ENCODE assay signal across 22 cellular contexts in genomic region chr12:132235116-132235820, GRCh38.
DNase-seq lines count a peak whose midpoint lies in the region; ATAC-seq, FAIRE-seq and TF ChIP-seq lines count a peak whose summit lies in the region.
"Had no signal": no experiment of that assay in that cellular context is flagged by ENCODE, and none has a peak within 500 bp of the region (broad histone marks: within the 10 kb centered on the region; RNA-seq: fewer than 3 reads in every experiment).

No MANE protein-coding gene starts in this region.

- intact Hi-C loops in HepG2 (cut with micrococcal nuclease; ENCODE audit: unreplicated experiment) = no loop called here
- intact Hi-C loops in right lobe of liver (cut with DNase I) = no loop called here
- intact Hi-C loops in naive thymus-derived CD4-positive, alpha-beta T cell (cut with micrococcal nuclease) = no loop called here
- intact Hi-C loops in spleen (cut with DNase I; ENCODE audit: low total_unique reads) = no loop called here
- intact Hi-C loops in adrenal gland (cut with DNase I) = no loop called here

- H3K27me3 Mint-ChIP-seq in naive thymus-derived CD4-positive, alpha-beta T cell = no peaks in the 10 kb centered on the region
- H3K27me3 Mint-ChIP-seq: CD4-positive, CD25-positive, alpha-beta regulatory T cell; IgD-negative memory B cell had no signal

- no peak for TF ChIP-seq POLR2A in HepG2 (IDR thresholded peaks at IDR 0.05; ENCODE audit: insufficient read depth in 1 of 2, low read depth in 2 of 2, low read length in 2 of 2)
- no peak for TF ChIP-seq POLR2A in right lobe of liver (IDR thresholded peaks at IDR 0.05)
- no peak for TF ChIP-seq POLR2A in spleen (IDR thresholded peaks at IDR 0.05)
- no peak for TF ChIP-seq POLR2A in adrenal gland (IDR thresholded peaks at IDR 0.05)

- CTCF ChIA-PET in HepG2 (lab: Yijun Ruan, JAX; ENCODE audit: low intra/inter-chr PET ratio, low total read pairs) = no interaction called here
- CTCF ChIA-PET in naive thymus-derived CD4-positive, alpha-beta T cell (lab: Charles Lee) = no interaction called here

- no peak for TF ChIP-seq RAD21 in HepG2 (CRISPR knock-in tag; IDR thresholded peaks at IDR 0.05)

- H3K4me1 ChIP-seq in HepG2 (ENCODE audit: insufficient read depth, low read length) = no peaks in the 10 kb centered on the region
- H3K4me1 ChIP-seq in right lobe of liver = no peaks in the 10 kb centered on the region
- H3K4me1 ChIP-seq in RWPE2 (ENCODE audit: insufficient read depth, poor library complexity, severe bottlenecking) = no peaks in the 10 kb centered on the region
- H3K4me1 ChIP-seq in naive thymus-derived CD4-positive, alpha-beta T cell (ENCODE audit: control insufficient read depth in 2 of 2, insufficient read depth in 2 of 2, low read length in 2 of 2) = no peaks in the 10 kb centered on the region
- peaks cover 0 to 28% (median 9%) of the 10 kb centered on the region in 6 donors for H3K4me1 ChIP-seq in spleen
- no peaks in the 10 kb centered on the region for H3K4me1 ChIP-seq in adrenal gland (replicated peaks in 1 of 2)
- H3K4me1 ChIP-seq: BE2C, HAP-1 had no signal

- BruUV-seq in HepG2 (replicated peaks; lab: Mats Ljungman, UMichigan) = no TSS peak

- peak overlapping the region in 1 of 9 donors; percentile 78 for H3K27ac Mint-ChIP-seq in naive thymus-derived CD4-positive, alpha-beta T cell
- H3K27ac Mint-ChIP-seq: CD4-positive, CD25-positive, alpha-beta regulatory T cell; IgD-negative memory B cell had no signal

- H2AFZ ChIP-seq in HepG2 (ENCODE audit: low read length) = no peak overlapping the region
- H2AFZ ChIP-seq: GM23248 had no signal

- H3K4me1 Mint-ChIP-seq in naive thymus-derived CD4-positive, alpha-beta T cell = peaks cover 0 to 10% (median 5%) of the 10 kb centered on the region in 7 donors
- H3K4me1 Mint-ChIP-seq: CD8-positive, alpha-beta memory T cell had no signal

- H3K9me3 ChIP-seq in HepG2 (ENCODE audit: low read length) = no peaks in the 10 kb centered on the region
- H3K9me3 ChIP-seq in right lobe of liver = no peaks in the 10 kb centered on the region
- no peaks in the 10 kb centered on the region for H3K9me3 ChIP-seq in RWPE2 (ENCODE audit: severe bottlenecking)
- H3K9me3 ChIP-seq in naive thymus-derived CD4-positive, alpha-beta T cell (ENCODE audit: control insufficient read depth in 2 of 3, low read length in 3 of 3) = no peaks in the 10 kb centered on the region
- H3K9me3 ChIP-seq in spleen = no peaks in the 10 kb centered on the region
- no peaks in the 10 kb centered on the region for H3K9me3 ChIP-seq in adrenal gland (replicated peaks in 1 of 3)
- H3K9me3 ChIP-seq: BE2C, HAP-1 had no signal

- H3K4me2 ChIP-seq in HepG2 (ENCODE audit: low read depth, low read length) = no peak overlapping the region

- peaks cover 7 to 45% of the 10 kb centered on the region in 2 experiments for H3K27me3 ChIP-seq in HepG2 (ENCODE audit: control insufficient read depth in 1 of 2, insufficient read depth in 2 of 2, low read length in 2 of 2)
- H3K27me3 ChIP-seq in right lobe of liver = no peaks in the 10 kb centered on the region
- H3K27me3 ChIP-seq in RWPE2 (ENCODE audit: insufficient read depth, poor library complexity, severe bottlenecking) = no peaks in the 10 kb centered on the region
- no peaks in the 10 kb centered on the region for H3K27me3 ChIP-seq in naive thymus-derived CD4-positive, alpha-beta T cell (ENCODE audit: control insufficient read depth in 2 of 2, insufficient read depth in 2 of 2, low read length in 2 of 2)
- H3K27me3 ChIP-seq in spleen (replicated peaks in 1 of 7) = peaks cover 0 to 5% (median 0%) of the 10 kb centered on the region in 7 donors
- peaks cover 13% of the 10 kb centered on the region for H3K27me3 ChIP-seq in adrenal gland

- H3K36me3 ChIP-seq in HepG2 (replicated peaks in 1 of 2; ENCODE audit: control insufficient read depth in 1 of 2, insufficient read depth in 2 of 2, low read length in 2 of 2) = no peaks in the 10 kb centered on the region
- no peaks in the 10 kb centered on the region for H3K36me3 ChIP-seq in right lobe of liver
- no peaks in the 10 kb centered on the region for H3K36me3 ChIP-seq in RWPE2 (ENCODE audit: low read depth)
- H3K36me3 ChIP-seq in naive thymus-derived CD4-positive, alpha-beta T cell (ENCODE audit: control insufficient read depth in 2 of 3, insufficient read depth in 3 of 3, low read length in 3 of 3) = no peaks in the 10 kb centered on the region
- H3K36me3 ChIP-seq in spleen = no peaks in the 10 kb centered on the region
- H3K36me3 ChIP-seq in adrenal gland (replicated peaks in 1 of 2) = no peaks in the 10 kb centered on the region
- H3K36me3 ChIP-seq: BE2C, HAP-1 had no signal

- no peaks in the 10 kb centered on the region for H3K79me2 ChIP-seq in HepG2 (ENCODE audit: insufficient read depth, low read length)

- TF ChIP-seq EP300 in HepG2 (IDR thresholded peaks at IDR 0.05; ENCODE audit: low read depth in 2 of 2, low read length in 2 of 2) = no peak
- TF ChIP-seq EP300 in HepG2 (CRISPR knock-in tag; IDR thresholded peaks at IDR 0.05; ENCODE audit: borderline replicate concordance) = no peak

- no peak for FAIRE-seq in HepG2 (lab: Jason Lieb, UNC)
- FAIRE-seq: A204.1, G401.6, GM12891, HTR-8/SVneo had no signal

- no peak for TF ChIP-seq CTCF in HepG2 (CRISPR knock-in tag; IDR thresholded peaks at IDR 0.05)
- no peak for TF ChIP-seq CTCF in right lobe of liver (IDR thresholded peaks at IDR 0.05)
- TF ChIP-seq CTCF in RWPE2 (IDR thresholded peaks at IDR 0.05; ENCODE audit: poor library complexity, severe bottlenecking) = no peak
- TF ChIP-seq CTCF in spleen (IDR thresholded peaks at IDR 0.05 in 8 of 11, conservative IDR thresholded peaks at IDR 0.05 in 3 of 11) = no peak
- no peak for TF ChIP-seq CTCF in adrenal gland (IDR thresholded peaks at IDR 0.05)

- no peak overlapping the region for H3K4me3 Mint-ChIP-seq in naive thymus-derived CD4-positive, alpha-beta T cell
- H3K4me3 Mint-ChIP-seq: CD4-positive, CD25-positive, alpha-beta regulatory T cell; CD8-positive, alpha-beta memory T cell; IgD-negative memory B cell had no signal

- in situ Hi-C loops in HepG2 (cut with HindIII; ENCODE audit: extremely low pct_ligation_motif_present, low pct_unique_long_range_greater_than_20kb) = no loop called here

- no peak overlapping the region for H3K27ac ChIP-seq in HepG2 (ENCODE audit: extremely low read length, insufficient read depth, low read length)
- no peak overlapping the region for H3K27ac ChIP-seq in right lobe of liver
- H3K27ac ChIP-seq in RWPE2 (ENCODE audit: poor library complexity, severe bottlenecking) = no peak overlapping the region
- H3K27ac ChIP-seq in naive thymus-derived CD4-positive, alpha-beta T cell (ENCODE audit: low read depth, low read length) = no peak overlapping the region
- no peak overlapping the region for H3K27ac ChIP-seq in spleen
- H3K27ac ChIP-seq in adrenal gland = no peak overlapping the region
- H3K27ac ChIP-seq: GM23248 had no signal

- POLR2A ChIA-PET in HepG2 (lab: Yijun Ruan, JAX) = no interaction called here
- POLR2A ChIA-PET in naive thymus-derived CD4-positive, alpha-beta T cell (lab: Charles Lee) = no interaction called here

- no peak overlapping the region for H3K4me3 ChIP-seq in HepG2 (replicated peaks in 1 of 3; ENCODE audit: insufficient read depth in 1 of 3, low read depth in 2 of 3, low read length in 3 of 3)
- H3K4me3 ChIP-seq in right lobe of liver = no peak overlapping the region
- H3K4me3 ChIP-seq in RWPE2 (ENCODE audit: severe bottlenecking) = no peak overlapping the region
- H3K4me3 ChIP-seq in naive thymus-derived CD4-positive, alpha-beta T cell (ENCODE audit: low read length) = no peak overlapping the region
- no peak overlapping the region for H3K4me3 ChIP-seq in spleen
- no peak overlapping the region for H3K4me3 ChIP-seq in adrenal gland
- H3K4me3 ChIP-seq: GM23248, HAP-1 had no signal

- WGBS in HepG2 (ENCODE audit: low lambda C conversion rate) = 27% methylated on average over 15 of the region's 25 CpGs
- no CpG with 5 or more reads among the region's 25 CpGs for WGBS in right lobe of liver (ENCODE audit: insufficient coverage, low coverage, low lambda C conversion rate, missing lambda C conversion rate)
- WGBS in spleen, 5 donors = 86 to 95% (median 89%) methylated on average over 14 to 25 of the region's 25 CpGs
- 75 to 86% (median 81%) methylated on average over 10 to 23 of the region's 25 CpGs for WGBS in adrenal gland, 4 donors

- H3K9me3 Mint-ChIP-seq in naive thymus-derived CD4-positive, alpha-beta T cell = peaks cover 0 to 7% (median 0%) of the 10 kb centered on the region in 11 donors
- H3K9me3 Mint-ChIP-seq: CD8-positive, alpha-beta memory T cell; IgD-negative memory B cell had no signal

- peak; percentile 27; the same call in 1 of the 3 replicates for ATAC-seq in HepG2
- ATAC-seq in right lobe of liver = no peak
- ATAC-seq in RWPE2 (ENCODE audit: low read depth) = no peak; the same call in 2 of the 3 replicates
- peak; percentile 31 for ATAC-seq in naive thymus-derived CD4-positive, alpha-beta T cell
- ATAC-seq in GM18861 (IDR thresholded peaks at IDR 0.05; ENCODE audit: unreplicated experiment) = no peak

- H3K36me3 Mint-ChIP-seq in naive thymus-derived CD4-positive, alpha-beta T cell = no peaks in the 10 kb centered on the region
- H3K36me3 Mint-ChIP-seq: CD4-positive, CD25-positive, alpha-beta regulatory T cell; CD8-positive, alpha-beta memory T cell; IgD-negative memory B cell had no signal

- DNase-seq in HepG2 (ENCODE audit: low spot score) = no peak
- no peak for DNase-seq in right lobe of liver
- DNase-seq in RWPE2 (ENCODE audit: low spot score) = peak; percentile 39
- no peak for DNase-seq in naive thymus-derived CD4-positive, alpha-beta T cell
- peak; percentile 56 for DNase-seq in spleen
- DNase-seq in adrenal gland = no peak
- no peak for DNase-seq in OCI-M2 (lab: John Stamatoyannopoulos, UW; ENCODE audit: unreplicated experiment)
- DNase-seq: ACHN; BE2C; C1 segment of cervical spinal cord; CD4-positive, CD25-positive, alpha-beta regulatory T cell; COR-L47; DMS 273 treated with DMSO at 0.1 percent for 48 hours; GM23248 had no signal

- H3K9ac ChIP-seq in HepG2 (ENCODE audit: insufficient read depth, low read depth, low read length) = no peak overlapping the region
- H3K9ac ChIP-seq: GM23248 had no signal

- H4K20me1 ChIP-seq in HepG2 (ENCODE audit: insufficient read depth, low read length) = no peaks in the 10 kb centered on the region

TF ChIP-seq in HepG2, 621 proteins besides CTCF, POLR2A, EP300 and RAD21:
- no peak for TF ChIP-seq HES4 (CRISPR knock-in tag; IDR thresholded peaks at IDR 0.05; ENCODE audit: borderline replicate concordance)
- no peak for TF ChIP-seq ATM (IDR thresholded peaks at IDR 0.05; ENCODE audit: borderline replicate concordance)

Comparison
In these comparisons a context has a peak if more than half of its experiments do, and no peak if none do; other contexts are left out.
1. ATAC-seq: peak in HepG2 (single experiment) and naive thymus-derived CD4-positive, alpha-beta T cell (single experiment); none in right lobe of liver (0 of 4), RWPE2 (single experiment) and GM18861 (single experiment).
2. DNase-seq: peak in RWPE2 (single experiment) and spleen (single experiment); none in HepG2 (single experiment), right lobe of liver (0 of 3), naive thymus-derived CD4-positive, alpha-beta T cell (0 of 9), adrenal gland (0 of 7) and OCI-M2 (single experiment).